Comparison of ENCODE assay signal across 18 cellular contexts in genomic region chr10:63392224-63392623, GRCh38.
"Had no signal": no experiment of that assay in that cellular context is flagged by ENCODE, and none has a peak within 500 bp of the region (broad histone marks: within the 10 kb centered on the region; RNA-seq: fewer than 3 reads in every experiment).

No MANE protein-coding gene starts in this region.

- H2AFZ ChIP-seq: neural progenitor cell had no signal

- H3K27me3 Mint-ChIP-seq: activated naive CD8-positive, alpha-beta T cell; memory B cell; stimulated activated memory B cell treated with anti-CD40 and anti-IgM and Interleukin-4, amounts not matched to agents 10 μg/mL and 1 μg/mL and 100 μg/mL, for 72 hours; type B pancreatic cell had no signal

- H3K4me3 ChIP-seq: esophagus squamous epithelium, neural progenitor cell, pancreas, testis had no signal

- H3K27ac ChIP-seq: esophagus squamous epithelium, neural progenitor cell, pancreas, testis had no signal

- H3K4me1 Mint-ChIP-seq: neural progenitor cell had no signal

- ATAC-seq: activated T-cell treated with anti-CD3 and anti-CD28 coated beads, Interleukin-2, amount 50 U/mL, for 72 hours; left ventricle myocardium superior; pancreas; sciatic nerve; stimulated activated memory B cell treated with anti-CD40 and anti-IgM and Interleukin-4, amounts not matched to agents 10 μg/mL and 1 μg/mL and 100 μg/mL, for 72 hours had no signal

- H3K9ac ChIP-seq: neural progenitor cell had no signal

- H3K4me2 ChIP-seq: neural progenitor cell had no signal

- H3K27me3 ChIP-seq: esophagus squamous epithelium, neural progenitor cell, pancreas, testis had no signal

- H3K4me1 ChIP-seq: neural progenitor cell, pancreas, testis had no signal

- H3K27ac Mint-ChIP-seq: activated T-cell treated with anti-CD3 and anti-CD28 coated beads, Interleukin-2, amount 50 U/mL, for 72 hours; memory B cell; neural progenitor cell; stimulated activated memory B cell treated with anti-CD40 and anti-IgM and Interleukin-4, amounts not matched to agents 10 μg/mL and 1 μg/mL and 100 μg/mL, for 72 hours; T-helper 2 cell treated with Interferon-gamma antibody and Interleukin-4, amounts not matched to agents 5 μg/mL and 100 μg/mL, for 36 hours; type B pancreatic cell had no signal

- DNase-seq: activated CD4-positive, alpha-beta T cell treated with anti-CD3 and anti-CD28 coated beads for 48 hours; activated CD4-positive, CD25-positive, alpha-beta regulatory T cell; activated gamma-delta T cell; activated T-cell treated with anti-CD3 and anti-CD28 coated beads, Interleukin-2, amount 50 U/mL, for 72 hours; anterior cingulate cortex; effector memory CD4-positive, alpha-beta T cell; esophagus squamous epithelium; left ventricle myocardium superior; pancreas; stimulated activated CD4-positive, alpha-beta T cell treated with anti-CD3 and anti-CD28 coated beads, Interleukin-4, amount 100 ng/mL, for 24 hours; testis had no signal

- H3K9me3 ChIP-seq: pancreas, testis had no signal

- H3K4me3 Mint-ChIP-seq: activated naive CD8-positive, alpha-beta T cell; memory B cell; neural progenitor cell; stimulated activated memory B cell treated with anti-CD40 and anti-IgM and Interleukin-4, amounts not matched to agents 10 μg/mL and 1 μg/mL and 100 μg/mL, for 72 hours; T-helper 2 cell treated with Interferon-gamma antibody and Interleukin-4, amounts not matched to agents 5 μg/mL and 100 μg/mL, for 36 hours; type B pancreatic cell had no signal

- H3K36me3 ChIP-seq: esophagus squamous epithelium, pancreas had no signal
